Comparison of ENCODE assay signal across 32 cellular contexts in genomic region chr18:45365835-45366234, GRCh38.
DNase-seq lines count a peak whose midpoint lies in the region; ATAC-seq and TF ChIP-seq lines count a peak whose summit lies in the region.
"Had no signal": no experiment of that assay in that cellular context is flagged by ENCODE, and none has a peak within 500 bp of the region (broad histone marks: within the 10 kb centered on the region; RNA-seq: fewer than 3 reads in every experiment).

No MANE protein-coding gene starts in this region.

- no peak overlapping the region for H3K4me3 Mint-ChIP-seq in activated T-cell treated with anti-CD3 and anti-CD28 coated beads, Interleukin-2, amount 50 U/mL, for 72 hours
- H3K4me3 Mint-ChIP-seq: activated CD4-positive, alpha-beta memory T cell treated with anti-CD3 and anti-CD28 coated beads, Interleukin-2, amount 10 ng/mL, durations not matched to agents 7 days and 5 days; activated naive CD4-positive, alpha-beta T cell treated with anti-CD3 and anti-CD28 coated beads for 36 hours; natural killer cell treated with Interleukin-12 subunit alpha and Interleukin-12 subunit beta and Interleukin-15 and Interleukin-18, amount 100 ng/mL, for 72 hours had no signal

- no peak for ATAC-seq in GM21529 (IDR thresholded peaks at IDR 0.05; ENCODE audit: unreplicated experiment)
- ATAC-seq in activated T-cell treated with anti-CD3 and anti-CD28 coated beads, Interleukin-2, amount 50 U/mL, for 72 hours (replicated peaks in 1 of 2) = no peak
- ATAC-seq: A549, left cardiac atrium, Panc1, upper lobe of right lung had no signal

- H3K9me3 Mint-ChIP-seq in activated T-cell treated with anti-CD3 and anti-CD28 coated beads, Interleukin-2, amount 50 U/mL, for 72 hours = no peaks in the 10 kb centered on the region
- H3K9me3 Mint-ChIP-seq: activated CD4-positive, alpha-beta memory T cell treated with anti-CD3 and anti-CD28 coated beads, Interleukin-2, amount 10 ng/mL, durations not matched to agents 7 days and 5 days; activated naive CD4-positive, alpha-beta T cell treated with anti-CD3 and anti-CD28 coated beads for 36 hours; natural killer cell treated with Interleukin-12 subunit alpha and Interleukin-12 subunit beta and Interleukin-15 and Interleukin-18, amount 100 ng/mL, for 72 hours had no signal

- peaks cover 33% of the 10 kb centered on the region for H3K27me3 Mint-ChIP-seq in activated T-cell treated with anti-CD3 and anti-CD28 coated beads, Interleukin-2, amount 50 U/mL, for 72 hours (ENCODE audit: low read depth)
- H3K27me3 Mint-ChIP-seq: activated CD4-positive, alpha-beta memory T cell treated with anti-CD3 and anti-CD28 coated beads, Interleukin-2, amount 10 ng/mL, durations not matched to agents 7 days and 5 days had no signal

- no peaks in the 10 kb centered on the region for H3K36me3 ChIP-seq in SJCRH30
- no peaks in the 10 kb centered on the region for H3K36me3 ChIP-seq in tibial nerve
- H3K36me3 ChIP-seq: adrenal gland, BLaER1, breast epithelium, prostate gland, sigmoid colon, upper lobe of right lung had no signal

- no peak overlapping the region for H3K27ac Mint-ChIP-seq in activated T-cell treated with anti-CD3 and anti-CD28 coated beads, Interleukin-2, amount 50 U/mL, for 72 hours
- H3K27ac Mint-ChIP-seq: activated CD4-positive, alpha-beta memory T cell treated with anti-CD3 and anti-CD28 coated beads, Interleukin-2, amount 10 ng/mL, durations not matched to agents 7 days and 5 days; activated naive CD4-positive, alpha-beta T cell treated with anti-CD3 and anti-CD28 coated beads for 36 hours; natural killer cell treated with Interleukin-12 subunit alpha and Interleukin-12 subunit beta and Interleukin-15 and Interleukin-18, amount 100 ng/mL, for 72 hours had no signal

- H3K9me3 ChIP-seq in SJCRH30 (replicated peaks) = no peaks in the 10 kb centered on the region
- H3K9me3 ChIP-seq in tibial nerve = no peaks in the 10 kb centered on the region
- H3K9me3 ChIP-seq: A549, adrenal gland, BLaER1, breast epithelium, prostate gland, sigmoid colon, upper lobe of right lung had no signal

- no peaks in the 10 kb centered on the region for H3K36me3 Mint-ChIP-seq in activated T-cell treated with anti-CD3 and anti-CD28 coated beads, Interleukin-2, amount 50 U/mL, for 72 hours (ENCODE audit: insufficient read depth in 2 of 2)
- H3K36me3 Mint-ChIP-seq: natural killer cell treated with Interleukin-12 subunit alpha and Interleukin-12 subunit beta and Interleukin-15 and Interleukin-18, amount 100 ng/mL, for 72 hours had no signal

- H3K27ac ChIP-seq in SJCRH30 (no peak overlapping the region), tibial nerve (no peak overlapping the region)
- H3K27ac ChIP-seq: A549, adrenal gland, BLaER1, breast epithelium, dorsolateral prefrontal cortex, HL-60, KMS-11, prostate gland, sigmoid colon, upper lobe of right lung had no signal

- 59 to 67% methylated on average over 3 of the region's 3 CpGs for WGBS in tibial nerve, 2 donors

- no peak for TF ChIP-seq POLR2A in tibial nerve (IDR thresholded peaks at IDR 0.05)

- DNase-seq in AG08395 (ENCODE audit: low spot score) = peak; percentile 28
- DNase-seq in GM04503 (ENCODE audit: low read depth) = peak; percentile 38
- DNase-seq in SJCRH30 = peak; percentile 9 to 25
- DNase-seq in fibroblast of villous mesenchyme (ENCODE audit: low read depth) = peak; percentile 55
- DNase-seq in iPS-NIHi7 (ENCODE audit: extremely low spot score) = no peak
- DNase-seq in activated T-cell treated with anti-CD3 and anti-CD28 coated beads, Interleukin-2, amount 50 U/mL, for 72 hours = no peak
- DNase-seq in tibial nerve (ENCODE audit: low spot score in 2 of 2) = no peak
- DNase-seq: activated CD4-positive, alpha-beta memory T cell treated with anti-CD3 and anti-CD28 coated beads, Interleukin-2, amount 10 ng/mL, durations not matched to agents 7 days and 5 days; activated CD8-positive, alpha-beta memory T cell treated with anti-CD3 and anti-CD28 coated beads, Interleukin-2, amount 50 U/mL, for 4 hours; activated naive CD4-positive, alpha-beta T cell treated with anti-CD3 and anti-CD28 coated beads for 36 hours; adrenal gland; dorsolateral prefrontal cortex; HCEC 1CT; hippocampal formation; left cardiac atrium; mammary epithelial cell; NCI-H1694; NCI-H524; occipital lobe; SHP77 treated with DMSO at 0.1 percent for 48 hours; sigmoid colon; stimulated activated CD4-positive, alpha-beta T cell treated with anti-CD3 and anti-CD28 coated beads, Interleukin-4, amount 100 ng/mL, for 4 hours; upper lobe of right lung had no signal

- no peak for TF ChIP-seq EP300 in tibial nerve (IDR thresholded peaks at IDR 0.05)

- no peaks in the 10 kb centered on the region for H3K4me1 Mint-ChIP-seq in activated T-cell treated with anti-CD3 and anti-CD28 coated beads, Interleukin-2, amount 50 U/mL, for 72 hours (ENCODE audit: low read depth)
- H3K4me1 Mint-ChIP-seq: activated CD4-positive, alpha-beta memory T cell treated with anti-CD3 and anti-CD28 coated beads, Interleukin-2, amount 10 ng/mL, durations not matched to agents 7 days and 5 days had no signal

- H3K4me1 ChIP-seq in SJCRH30 (no peaks in the 10 kb centered on the region; the same call in 1 of the 2 replicates), tibial nerve (peaks cover 0 to 4% (median 0%) of the 10 kb centered on the region in 4 donors)
- H3K4me1 ChIP-seq: A549, adrenal gland, breast epithelium, prostate gland, sigmoid colon had no signal

- H3K4me3 ChIP-seq in SJCRH30 (no peak overlapping the region), fibroblast of villous mesenchyme (ENCODE audit: low read depth, low read length) (no peak overlapping the region), tibial nerve (no peak overlapping the region)
- H3K4me3 ChIP-seq: A549, adrenal gland, BLaER1, breast epithelium, dorsolateral prefrontal cortex, prostate gland, sigmoid colon, upper lobe of right lung had no signal

- no peaks in the 10 kb centered on the region for H3K27me3 ChIP-seq in SJCRH30
- H3K27me3 ChIP-seq in tibial nerve = no peaks in the 10 kb centered on the region
- H3K27me3 ChIP-seq: adrenal gland, BLaER1, breast epithelium, sigmoid colon, upper lobe of right lung had no signal

- TF ChIP-seq CTCF in fibroblast of villous mesenchyme (IDR thresholded peaks at IDR 0.05; ENCODE audit: insufficient read depth, low read depth, low read length) = no peak
- no peak for TF ChIP-seq CTCF in tibial nerve (IDR thresholded peaks at IDR 0.05)

Comparison
In these comparisons a context has a peak if more than half of its experiments do, and no peak if none do; other contexts are left out.
1. DNase-seq: peak in AG08395 (single experiment), GM04503 (single experiment), SJCRH30 (2 of 2) and fibroblast of villous mesenchyme (single experiment); none in iPS-NIHi7 (single experiment), activated T-cell treated with anti-CD3 and anti-CD28 coated beads, Interleukin-2, amount 50 U/mL, for 72 hours (0 of 2) and tibial nerve (0 of 2).